Comparison of ENCODE assay signal across 1 cellular context in genomic region chr5:57442080-57442839, GRCh38.
TF ChIP-seq lines count a peak whose summit lies in the region.

No MANE protein-coding gene starts in this region.

TF ChIP-seq in K562, 482 proteins besides CTCF, POLR2A, EP300 and RAD21 (continued from another document):
- TF ChIP-seq THRA (IDR thresholded peaks at IDR 0.05) = peak; percentile 63; the same call in 1 of the 2 replicates
- no peak for TF ChIP-seq PHF8 (IDR thresholded peaks at IDR 0.05; ENCODE audit: borderline replicate concordance, low read length)
- TF ChIP-seq MTA1 (IDR thresholded peaks at IDR 0.05; ENCODE audit: borderline replicate concordance) = no peak
- no peak for TF ChIP-seq ZBED1 (IDR thresholded peaks at IDR 0.05)
- TF ChIP-seq ZNF584 (CRISPR knock-in tag; IDR thresholded peaks at IDR 0.05; ENCODE audit: low read depth) = no peak
- no peak for TF ChIP-seq POLR2AphosphoS2 (IDR thresholded peaks at IDR 0.05; ENCODE audit: low read length)
- 0 out of 2 replicates have a peak, but pooled peaks have one; percentile 41 for TF ChIP-seq FOXJ2 (tag; IDR thresholded peaks at IDR 0.05)
- TF ChIP-seq SIN3A (IDR thresholded peaks at IDR 0.05; ENCODE audit: borderline replicate concordance in 2 of 2, control insufficient read depth in 1 of 2, low read depth in 2 of 2, low read length in 2 of 2) = no peak
- TF ChIP-seq, protein P1, sequence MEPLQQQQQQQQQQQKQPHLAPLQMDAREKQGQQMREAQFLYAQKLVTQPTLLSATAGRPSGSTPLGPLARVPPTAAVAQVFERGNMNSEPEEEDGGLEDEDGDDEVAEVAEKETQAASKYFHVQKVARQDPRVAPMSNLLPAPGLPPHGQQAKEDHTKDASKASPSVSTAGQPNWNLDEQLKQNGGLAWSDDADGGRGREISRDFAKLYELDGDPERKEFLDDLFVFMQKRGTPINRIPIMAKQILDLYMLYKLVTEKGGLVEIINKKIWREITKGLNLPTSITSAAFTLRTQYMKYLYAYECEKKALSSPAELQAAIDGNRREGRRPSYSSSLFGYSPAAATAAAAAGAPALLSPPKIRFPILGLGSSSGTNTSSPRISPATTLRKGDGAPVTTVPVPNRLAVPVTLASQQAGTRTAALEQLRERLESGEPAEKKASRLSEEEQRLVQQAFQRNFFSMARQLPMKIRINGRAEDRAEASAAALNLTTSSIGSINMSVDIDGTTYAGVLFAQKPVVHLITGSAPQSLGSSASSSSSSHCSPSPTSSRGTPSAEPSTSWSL (CRISPR knock-in tag; IDR thresholded peaks at IDR 0.05; ENCODE audit: borderline replicate concordance) = no peak
- TF ChIP-seq RAD51 (IDR thresholded peaks at IDR 0.05; ENCODE audit: borderline replicate concordance, low read depth) = no peak
- no peak for TF ChIP-seq HCFC1 (IDR thresholded peaks at IDR 0.05; ENCODE audit: low read depth, low read length)
- TF ChIP-seq ZNF324 (CRISPR knock-in tag; IDR thresholded peaks at IDR 0.05) = no peak
- no peak for TF ChIP-seq FOXJ3 (CRISPR knock-in tag; IDR thresholded peaks at IDR 0.05)
- no peak for TF ChIP-seq SMAD4 (CRISPR knock-in tag; conservative IDR thresholded peaks at IDR 0.05)
- no peak for TF ChIP-seq ZNF217 (CRISPR knock-in tag; IDR thresholded peaks at IDR 0.05)
- no peak for TF ChIP-seq TRIM24 (IDR thresholded peaks at IDR 0.05)
- TF ChIP-seq TBP (optimal IDR thresholded peaks at IDR 0.05; ENCODE audit: low read depth, low read length) = no peak
- no peak for TF ChIP-seq CBX1 (IDR thresholded peaks at IDR 0.05; ENCODE audit: low read depth)
- no peak for TF ChIP-seq GABPB1 (CRISPR knock-in tag; IDR thresholded peaks at IDR 0.05)
